ENCODE assay signal across 10 cellular contexts in the genomic region with DNA sequence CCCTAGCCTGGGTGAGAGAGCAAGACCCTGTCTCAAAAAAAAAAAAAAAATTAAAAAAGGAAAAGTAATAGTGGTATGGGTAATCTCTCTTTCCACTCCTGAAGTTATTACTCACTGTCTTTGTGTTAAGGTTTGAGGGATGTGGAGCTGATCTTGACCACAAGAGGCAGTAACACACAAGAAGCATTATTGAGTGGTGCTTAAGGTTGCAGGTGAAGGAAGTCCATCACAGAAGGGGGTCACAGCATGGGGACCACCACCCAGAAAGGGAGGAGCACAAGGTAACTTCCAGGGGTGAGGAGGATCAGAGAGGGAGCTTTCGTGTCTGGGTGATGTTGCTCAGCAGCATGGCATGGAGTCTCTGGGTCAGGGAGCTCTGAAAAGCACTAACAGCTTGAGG.
A peak's percentile ranks its signal among the peaks of the same experiment; 100 is the strongest.
DNase-seq lines count a peak whose midpoint lies in the region; ATAC-seq and TF ChIP-seq lines count a peak whose summit lies in the region.
"Had no signal": no experiment of that assay in that cellular context is flagged by ENCODE, and none has a peak within 500 bp of the region (broad histone marks: within the 10 kb centered on the region; RNA-seq: fewer than 3 reads in every experiment).

No MANE protein-coding gene starts in this region.

- H3K27me3 ChIP-seq in foreskin keratinocyte: no peaks in the 10 kb centered on the region
- H3K27me3 ChIP-seq: adrenal gland had no signal

- no peak overlapping the region for H3K27ac ChIP-seq in foreskin keratinocyte
- H3K27ac ChIP-seq: adrenal gland had no signal

- ATAC-seq in foreskin keratinocyte: peak; percentile 46

- in situ Hi-C loops in GM13976 (cut with MboI; ENCODE audit: low sequenced_read_pairs, unreplicated experiment): no loop called here

- H3K4me1 ChIP-seq in foreskin keratinocyte: no peaks in the 10 kb centered on the region
- H3K4me1 ChIP-seq: adrenal gland had no signal

- TF ChIP-seq CTCF in AG09319 (IDR thresholded peaks at IDR 0.05; ENCODE audit: low read depth, low read length) (peak; percentile 4), GM13976 (IDR thresholded peaks at IDR 0.05; ENCODE audit: borderline replicate concordance, control extremely low read depth, extremely low read depth, insufficient read depth, missing control alignments) (no peak), foreskin keratinocyte (conservative IDR thresholded peaks at IDR 0.05) (peak; percentile 43)

- DNase-seq in AG09319 (ENCODE audit: extremely low read depth, low read depth) (no peak), GM13976 (ENCODE audit: low spot score) (peak; percentile 27), NOMO-1 treated with DMSO at 0.1 percent for 48 hours (lab: John Stamatoyannopoulos, UW; ENCODE audit: unreplicated experiment) (peak; percentile 16), foreskin keratinocyte (no peak), NCI-H345 treated with DMSO at 0.1 percent for 48 hours (lab: John Stamatoyannopoulos, UW; ENCODE audit: unreplicated experiment) (no peak), medulla oblongata (ENCODE audit: extremely low spot score) (no peak)
- DNase-seq in activated CD4-positive, alpha-beta T cell treated with anti-CD3 and anti-CD28 coated beads, Interleukin-2, amount 50 U/mL, for 48 hours: no peak
- DNase-seq in activated effector memory CD4-positive, alpha-beta T cell treated with Interleukin-2 at 50 U/mL for 16 hours: no peak
- DNase-seq: adrenal gland, SW 1271 had no signal

Comparison
In these comparisons a context has a peak if more than half of its experiments do, and no peak if none do; other contexts are left out.
1. DNase-seq: peak in GM13976 (single experiment) and NOMO-1 treated with DMSO at 0.1 percent for 48 hours (single experiment); none in AG09319 (single experiment), foreskin keratinocyte (0 of 2), NCI-H345 treated with DMSO at 0.1 percent for 48 hours (single experiment), activated CD4-positive, alpha-beta T cell treated with anti-CD3 and anti-CD28 coated beads, Interleukin-2, amount 50 U/mL, for 48 hours (0 of 2), activated effector memory CD4-positive, alpha-beta T cell treated with Interleukin-2 at 50 U/mL for 16 hours (single experiment) and medulla oblongata (single experiment).